10 cellular contexts compared by ENCODE assay signal in genomic region chr5:95718203-95718602, GRCh38. TPM values are rescaled to one million over a fixed set of nuclear protein-coding genes. Genes with fewer than 3 reads are reported as not detected.
DNase-seq lines count a peak whose midpoint lies in the region; ATAC-seq and TF ChIP-seq lines count a peak whose summit lies in the region.
"Had no signal": no experiment of that assay in that cellular context is flagged by ENCODE, and none has a peak within 500 bp of the region (broad histone marks: within the 10 kb centered on the region; RNA-seq: fewer than 3 reads in every experiment).

No MANE protein-coding gene starts in this region.

- no peak overlapping the region for H3K4me3 ChIP-seq in upper lobe of right lung
- no peak overlapping the region for H3K4me3 ChIP-seq in Caco-2 (ENCODE audit: low read depth, low read length)

- peak; percentile 24 for DNase-seq in stimulated activated CD4-positive, alpha-beta T cell treated with anti-CD3 and anti-CD28 coated beads, Interleukin-1b, Interleukin-23, amount 100 ng/mL, for 48 hours
- no peak for DNase-seq in stimulated activated CD4-positive, alpha-beta T cell treated with anti-CD3 and anti-CD28 coated beads, Interleukin-2, amount 100 ng/mL, for 48 hours
- DNase-seq in T-cell (peak in 1 of 34 experiments; percentile 3), upper lobe of right lung (no peak), Caco-2 (no peak), amygdala (lab: John Stamatoyannopoulos, UW) (no peak), T-helper 9 cell (no peak)

- H3K27ac ChIP-seq in upper lobe of right lung, result no peak overlapping the region

- peaks cover 0 to 16% (median 11%) of the 10 kb centered on the region in 3 donors for H3K4me1 Mint-ChIP-seq in T-cell
- H3K4me1 Mint-ChIP-seq in Caco-2 (ENCODE audit: low read depth, unreplicated experiment), result peaks cover 32% of the 10 kb centered on the region

- no peaks in the 10 kb centered on the region for H3K9me3 ChIP-seq in upper lobe of right lung
- H3K9me3 ChIP-seq in Caco-2, result no peaks in the 10 kb centered on the region

- CTCF ChIA-PET in T-cell (lab: Charles Lee) (interaction anchor here (0.6 to 1.2 kb wide), 4 partner anchors 24 to 1175 kb away, joined by 3 to 4 read pairs (median 4); no protein-coding TSS in a partner anchor), Caco-2 (lab: Charles Lee) (interaction anchor here (0.9 kb wide), 1 partner anchor 63 kb away, joined by 4 read pairs; no protein-coding TSS in a partner anchor)

- no peaks in the 10 kb centered on the region for H3K9me3 Mint-ChIP-seq in T-cell
- peaks cover 12% of the 10 kb centered on the region for H3K9me3 Mint-ChIP-seq in Caco-2 (ENCODE audit: unreplicated experiment)

- POLR2A ChIA-PET in T-cell (lab: Charles Lee), result interaction anchor here in 1 of 2 donors (0.6 kb wide), 2 partner anchors 13 to 137 kb away, joined by 3 read pairs; no protein-coding TSS in a partner anchor
- POLR2A ChIA-PET in Caco-2 (lab: Charles Lee), result no interaction called here

- no peaks in the 10 kb centered on the region for H3K27me3 Mint-ChIP-seq in T-cell
- H3K27me3 Mint-ChIP-seq in Caco-2 (ENCODE audit: insufficient read depth, unreplicated experiment), result no peaks in the 10 kb centered on the region

- H3K4me1 ChIP-seq in upper lobe of right lung, result no peaks in the 10 kb centered on the region
- H3K4me1 ChIP-seq in Caco-2, result peaks cover 41% of the 10 kb centered on the region

- TF ChIP-seq CTCF in upper lobe of right lung (IDR thresholded peaks at IDR 0.05), result no peak
- no peak for TF ChIP-seq CTCF in Caco-2 (IDR thresholded peaks at IDR 0.05; ENCODE audit: insufficient read depth in 1 of 2, low read depth in 1 of 2, low read length in 1 of 2, severe bottlenecking in 1 of 2, unreplicated experiment in 1 of 2)

- H3K27me3 ChIP-seq in upper lobe of right lung, result no peaks in the 10 kb centered on the region
- no peaks in the 10 kb centered on the region for H3K27me3 ChIP-seq in Caco-2 (replicated peaks; ENCODE audit: control insufficient read depth, insufficient read depth, low read length)

- H3K27ac Mint-ChIP-seq in T-cell (no peak overlapping the region), Caco-2 (ENCODE audit: unreplicated experiment) (no peak overlapping the region)

- H3K4me3 Mint-ChIP-seq in T-cell, result no peak overlapping the region
- H3K4me3 Mint-ChIP-seq in Caco-2 (ENCODE audit: unreplicated experiment), result no peak overlapping the region

- H3K36me3 ChIP-seq in upper lobe of right lung (no peaks in the 10 kb centered on the region), Caco-2 (ENCODE audit: control insufficient read depth, insufficient read depth, low read length) (peaks cover 1% of the 10 kb centered on the region; the same call in 1 of the 2 replicates)

- intact Hi-C loops in upper lobe of right lung (cut with DNase I), result no loop called here
- intact Hi-C loops in Caco-2 (cut with micrococcal nuclease; ENCODE audit: unreplicated experiment), result no loop called here

- H3K36me3 Mint-ChIP-seq in T-cell (no peaks in the 10 kb centered on the region), Caco-2 (ENCODE audit: insufficient read depth, unreplicated experiment) (peaks cover 8% of the 10 kb centered on the region)

- BruUV-seq in Caco-2 (replicated peaks; lab: Mats Ljungman, UMichigan), result no TSS peak

- ATAC-seq in HG03064 (IDR thresholded peaks at IDR 0.05; ENCODE audit: low read depth, unreplicated experiment), result peak; percentile 78
- ATAC-seq in T-cell (replicated peaks in 1 of 4), result peak; percentile 70 to 96 (median 79)
- ATAC-seq in upper lobe of right lung, result peak; percentile 49
- ATAC-seq: Panc1 had no signal

RNA-seq across cellular contexts. Expression of gene RHOBTB3, which starts 12.9 kb away (rescaled TPM):
- total RNA-seq in T-cell (1 to 10 TPM; 2.6 to 4.8 (median 3.6) TPM), upper lobe of right lung (54.2 TPM), Caco-2 (2022) (85.6 and 88.5 TPM in 2 replicates)

RNA-seq across cellular contexts. Expression of gene SPATA9, which starts 35.4 kb away (rescaled TPM):
- not detected for total RNA-seq in T-cell
- total RNA-seq in upper lobe of right lung, result not detected
- 0.34 TPM in 1 of 2 replicates, not detected in the other for total RNA-seq in Caco-2 (2022)
- total RNA-seq: endothelial cell of umbilical vein had no signal
